ENCODE assay signal across 10 cellular contexts in genomic region chr2:201114846-201115245, GRCh38. TPM values are rescaled to one million over a fixed set of nuclear protein-coding genes. Genes with fewer than 3 reads are reported as not detected.
A peak's percentile ranks its signal among the peaks of the same experiment; 100 is the strongest.
DNase-seq lines count a peak whose midpoint lies in the region; ATAC-seq and TF ChIP-seq lines count a peak whose summit lies in the region.
"Had no signal": no experiment of that assay in that cellular context is flagged by ENCODE, and none has a peak within 500 bp of the region (broad histone marks: within the 10 kb centered on the region; RNA-seq: fewer than 3 reads in every experiment).

No MANE protein-coding gene starts in this region.

- H3K4me2 ChIP-seq in neural progenitor cell: no peak overlapping the region

- ATAC-seq in T-cell (replicated peaks in 1 of 4) (no peak), GM18868 (IDR thresholded peaks at IDR 0.05; ENCODE audit: unreplicated experiment) (no peak)

- no peaks in the 10 kb centered on the region for H3K9me3 ChIP-seq in skeletal muscle tissue (ENCODE audit: control insufficient read depth in 3 of 3, low read length in 3 of 3)
- H3K9me3 ChIP-seq in neural progenitor cell (ENCODE audit: low read depth): no peaks in the 10 kb centered on the region

- H3K9me3 Mint-ChIP-seq in T-helper 1 cell treated with Interleukin-12 subunit alpha and Interleukin-12 subunit beta and Interleukin-4 antibody, amounts not matched to agents 30 μg/mL and 1 μg/mL, for 36 hours: no peaks in the 10 kb centered on the region
- H3K9me3 Mint-ChIP-seq in T-cell (no peaks in the 10 kb centered on the region), neural progenitor cell (peaks cover 6% of the 10 kb centered on the region)

- H3K4me3 ChIP-seq in skeletal muscle tissue (ENCODE audit: low read length in 3 of 3) (no peak overlapping the region), neural progenitor cell (no peak overlapping the region)
- H3K4me3 ChIP-seq: cardiac muscle cell had no signal

- DNase-seq in T-helper 1 cell: no peak
- DNase-seq in T-cell: no peak
- peak; percentile 50 for DNase-seq in fibroblast of gingiva (ENCODE audit: low read depth)
- no peak for DNase-seq in NCI-H2196 (lab: John Stamatoyannopoulos, UW; ENCODE audit: unreplicated experiment)
- no peak for DNase-seq in neural progenitor cell (ENCODE audit: low spot score)
- DNase-seq: NCI-H1092 treated with DMSO at 0.1 percent for 48 hours had no signal

- no peak overlapping the region for H2AFZ ChIP-seq in neural progenitor cell (replicated peaks)

- peaks cover 19% of the 10 kb centered on the region for H3F3A ChIP-seq in neural progenitor cell (ENCODE audit: low read depth)

- H3K4me1 ChIP-seq in skeletal muscle tissue (ENCODE audit: control insufficient read depth in 3 of 3, insufficient read depth in 3 of 3, low read length in 3 of 3) (peaks cover 6 to 21% (median 7%) of the 10 kb centered on the region in 3 donors), neural progenitor cell (peaks cover 11% of the 10 kb centered on the region)

- peaks cover 16% of the 10 kb centered on the region for H3K36me3 Mint-ChIP-seq in T-helper 1 cell treated with Interleukin-12 subunit alpha and Interleukin-12 subunit beta and Interleukin-4 antibody, amounts not matched to agents 30 μg/mL and 1 μg/mL, for 36 hours (ENCODE audit: low read depth)
- H3K36me3 Mint-ChIP-seq in T-cell (no peaks in the 10 kb centered on the region), neural progenitor cell (no peaks in the 10 kb centered on the region)

- H3K27ac Mint-ChIP-seq in T-helper 1 cell treated with Interleukin-12 subunit alpha and Interleukin-12 subunit beta and Interleukin-4 antibody, amounts not matched to agents 30 μg/mL and 1 μg/mL, for 36 hours: peak overlapping the region; percentile 99
- H3K27ac Mint-ChIP-seq in T-cell (peak overlapping the region; percentile 99), neural progenitor cell (no peak overlapping the region)

- POLR2A ChIA-PET in T-cell (lab: Charles Lee): interaction anchor here (0.7 to 2.6 kb wide), 7 partner anchors 16 to 251 kb away, joined by 3 to 20 read pairs (median 4); partner anchors contain the start of genes CLK1 (in 1 of the 2), NIF3L1 (in 1 of the 2) and PPIL3 (in 1 of the 2)

- no peaks in the 10 kb centered on the region for H3K27me3 ChIP-seq in skeletal muscle tissue (ENCODE audit: control insufficient read depth in 3 of 3, insufficient read depth in 3 of 3, low read length in 3 of 3)
- no peaks in the 10 kb centered on the region for H3K27me3 ChIP-seq in neural progenitor cell
- H3K27me3 ChIP-seq: cardiac muscle cell had no signal

- CTCF ChIA-PET in T-cell (lab: Charles Lee): interaction anchor here in 1 of 2 donors (0.6 to 2.3 kb wide), 6 partner anchors 14 to 119 kb away, joined by 3 to 15 read pairs (median 3); no protein-coding TSS in a partner anchor

- no peaks in the 10 kb centered on the region for H3K79me2 ChIP-seq in neural progenitor cell (ENCODE audit: low read depth)

- no peak overlapping the region for H3K9ac ChIP-seq in skeletal muscle tissue (ENCODE audit: low read depth in 1 of 3, low read length in 3 of 3)
- no peak overlapping the region for H3K9ac ChIP-seq in neural progenitor cell

- H3K36me3 ChIP-seq in skeletal muscle tissue (ENCODE audit: control insufficient read depth in 3 of 3, insufficient read depth in 3 of 3, low read length in 3 of 3) (peaks cover 0 to 2% (median 0%) of the 10 kb centered on the region in 3 donors), neural progenitor cell (no peaks in the 10 kb centered on the region)
- H3K36me3 ChIP-seq: cardiac muscle cell had no signal

- no peaks in the 10 kb centered on the region for H4K20me1 ChIP-seq in neural progenitor cell (ENCODE audit: low read depth)

- H3K4me3 Mint-ChIP-seq in T-helper 1 cell treated with Interleukin-12 subunit alpha and Interleukin-12 subunit beta and Interleukin-4 antibody, amounts not matched to agents 30 μg/mL and 1 μg/mL, for 36 hours: peak overlapping the region; percentile 97
- H3K4me3 Mint-ChIP-seq in T-cell (peak overlapping the region; percentile 97 to 98 (median 98)), neural progenitor cell (no peak overlapping the region)

- no peak for TF ChIP-seq CTCF in neural progenitor cell (IDR thresholded peaks at IDR 0.05)

- H3K4me1 Mint-ChIP-seq in T-helper 1 cell treated with Interleukin-12 subunit alpha and Interleukin-12 subunit beta and Interleukin-4 antibody, amounts not matched to agents 30 μg/mL and 1 μg/mL, for 36 hours (ENCODE audit: low read depth): peaks cover 28% of the 10 kb centered on the region
- H3K4me1 Mint-ChIP-seq in T-cell (peaks cover 29 to 47% (median 32%) of the 10 kb centered on the region in 3 donors), neural progenitor cell (peaks cover 7% of the 10 kb centered on the region)

- H3K27ac ChIP-seq in skeletal muscle tissue (ENCODE audit: low read depth, low read length) (peak overlapping the region; percentile 98), neural progenitor cell (no peak overlapping the region)
- H3K27ac ChIP-seq: cardiac muscle cell had no signal

- H3K27me3 Mint-ChIP-seq in T-helper 1 cell treated with Interleukin-12 subunit alpha and Interleukin-12 subunit beta and Interleukin-4 antibody, amounts not matched to agents 30 μg/mL and 1 μg/mL, for 36 hours (ENCODE audit: low read depth): no peaks in the 10 kb centered on the region
- H3K27me3 Mint-ChIP-seq in T-cell (no peaks in the 10 kb centered on the region), neural progenitor cell (ENCODE audit: insufficient read depth, low read depth) (peaks cover 2% of the 10 kb centered on the region)

RNA-seq across cellular contexts. Expression of gene CFLAR, which starts 1.1 kb away (rescaled TPM):
- total RNA-seq in T-cell (100 to 1,000 TPM; 188 to 217 (median 208) TPM), skeletal muscle tissue (62.6 TPM), neural progenitor cell (ENCODE audit: low replicate concordance) (10.9 and 11.4 TPM in 2 replicates)

RNA-seq across cellular contexts. Expression of gene NDUFB3, which starts 43.0 kb away (rescaled TPM):
- total RNA-seq in T-cell (10 to 100 TPM; 31.4 to 43.7 (median 38.8) TPM), skeletal muscle tissue (87.7 TPM), neural progenitor cell (ENCODE audit: low replicate concordance) (50.1 and 125 TPM in 2 replicates)

RNA-seq across cellular contexts. Expression of gene HYCC2, which starts 43.4 kb away (rescaled TPM):
- total RNA-seq in T-cell: 10 to 100 TPM; 29.5 to 44.6 (median 36.0) TPM
- total RNA-seq in skeletal muscle tissue: 16.7 TPM
- 6.8 and 9.1 TPM in 2 replicates for total RNA-seq in neural progenitor cell (ENCODE audit: low replicate concordance)
